Comparison of ENCODE assay signal across 9 cellular contexts in genomic region chr1:9127395-9128160, GRCh38. TPM values are rescaled to one million over a fixed set of nuclear protein-coding genes. Genes with fewer than 3 reads are reported as not detected.
A peak's percentile ranks its signal among the peaks of the same experiment; 100 is the strongest.
DNase-seq lines count a peak whose midpoint lies in the region; ATAC-seq and TF ChIP-seq lines count a peak whose summit lies in the region.
"Had no signal": no experiment of that assay in that cellular context is flagged by ENCODE, and none has a peak within 500 bp of the region (broad histone marks: within the 10 kb centered on the region; RNA-seq: fewer than 3 reads in every experiment).

No MANE protein-coding gene starts in this region.

- no peak overlapping the region for H3K27ac Mint-ChIP-seq in activated CD4-positive, alpha-beta memory T cell treated with anti-CD3 and anti-CD28 coated beads for 36 hours
- no peak overlapping the region for H3K27ac Mint-ChIP-seq in endothelial cell (ENCODE audit: unreplicated experiment)

- TF ChIP-seq CTCF in GM06990 (IDR thresholded peaks at IDR 0.05; ENCODE audit: insufficient read depth, low read length, poor library complexity, severe bottlenecking) = no peak
- no peak for TF ChIP-seq CTCF in endothelial cell (IDR thresholded peaks at IDR 0.05; ENCODE audit: unreplicated experiment)

- DNase-seq in GM06990 (ENCODE audit: extremely low read depth, insufficient read length) (no peak), left ventricle myocardium superior (peak; percentile 39), sciatic nerve (ENCODE audit: low spot score) (no peak), NCI-H1436 treated with DMSO at 0.1 percent for 48 hours (lab: John Stamatoyannopoulos, UW) (no peak), endothelial cell (ENCODE audit: low spot score) (no peak), NCI-H510A (lab: John Stamatoyannopoulos, UW) (no peak)
- DNase-seq in activated CD4-positive, alpha-beta memory T cell treated with anti-CD3 and anti-CD28 coated beads for 36 hours = no peak
- DNase-seq: NCI-H82 had no signal

- no peaks in the 10 kb centered on the region for H3K27me3 ChIP-seq in GM06990 (replicated peaks; ENCODE audit: control insufficient read depth, insufficient read depth, low read length)

- H3K4me3 ChIP-seq in GM06990 (replicated peaks; ENCODE audit: low read depth, low read length) = peak overlapping the region; percentile 61

- H3K4me1 Mint-ChIP-seq in activated CD4-positive, alpha-beta memory T cell treated with anti-CD3 and anti-CD28 coated beads for 36 hours (ENCODE audit: low read depth) = peaks cover 48% of the 10 kb centered on the region
- H3K4me1 Mint-ChIP-seq in endothelial cell (ENCODE audit: unreplicated experiment) = no peaks in the 10 kb centered on the region

- H3K36me3 ChIP-seq in GM06990 (ENCODE audit: control insufficient read depth, insufficient read depth, low read length) = no peaks in the 10 kb centered on the region

- no peaks in the 10 kb centered on the region for H3K27me3 Mint-ChIP-seq in activated CD4-positive, alpha-beta memory T cell treated with anti-CD3 and anti-CD28 coated beads for 36 hours
- peaks cover 11% of the 10 kb centered on the region for H3K27me3 Mint-ChIP-seq in endothelial cell (ENCODE audit: unreplicated experiment)

- CTCF ChIA-PET in activated CD4-positive, alpha-beta memory T cell treated with anti-CD3 and anti-CD28 coated beads for 36 hours (lab: Charles Lee) = interaction anchor here (1.2 kb wide), 1 partner anchor 53 kb away, joined by 4 read pairs; no protein-coding TSS in a partner anchor

- no peaks in the 10 kb centered on the region for H3K9me3 Mint-ChIP-seq in activated CD4-positive, alpha-beta memory T cell treated with anti-CD3 and anti-CD28 coated beads for 36 hours
- H3K9me3 Mint-ChIP-seq in endothelial cell (ENCODE audit: unreplicated experiment) = no peaks in the 10 kb centered on the region

- ATAC-seq in left ventricle myocardium superior = peak; percentile 8
- ATAC-seq in sciatic nerve = peak; percentile 6
- ATAC-seq in HG03354 (IDR thresholded peaks at IDR 0.05; ENCODE audit: poor library complexity, severe bottlenecking, unreplicated experiment) = no peak

- POLR2A ChIA-PET in activated CD4-positive, alpha-beta memory T cell treated with anti-CD3 and anti-CD28 coated beads for 36 hours (lab: Charles Lee) = no interaction called here

- H3K4me3 Mint-ChIP-seq in activated CD4-positive, alpha-beta memory T cell treated with anti-CD3 and anti-CD28 coated beads for 36 hours = peak overlapping the region; percentile 86
- no peak overlapping the region for H3K4me3 Mint-ChIP-seq in endothelial cell (ENCODE audit: unreplicated experiment)

- intact Hi-C loops in activated CD4-positive, alpha-beta memory T cell treated with anti-CD3 and anti-CD28 coated beads for 36 hours (cut with micrococcal nuclease) = loop anchor here (5.0 to 10.0 kb wide), 3 partner anchors 75 to 787 kb away; partner anchors contain the start of genes CTNNBIP1 and RERE
- intact Hi-C loops in left ventricle myocardium superior (cut with micrococcal nuclease) (no loop called here), sciatic nerve (cut with DNase I) (no loop called here)

- H3K36me3 Mint-ChIP-seq in activated CD4-positive, alpha-beta memory T cell treated with anti-CD3 and anti-CD28 coated beads for 36 hours = no peaks in the 10 kb centered on the region
- H3K36me3 Mint-ChIP-seq in endothelial cell (ENCODE audit: low read depth, unreplicated experiment) = no peaks in the 10 kb centered on the region

RNA-seq across cellular contexts. Expression of gene GPR157, which starts 1.3 kb away (rescaled TPM):
- 1 to 10 TPM; 3.5 to 3.9 TPM for total RNA-seq in activated CD4-positive, alpha-beta memory T cell treated with anti-CD3 and anti-CD28 coated beads for 36 hours
- total RNA-seq in left ventricle myocardium superior (42.2 TPM), sciatic nerve (8.6 TPM), endothelial cell (ENCODE audit: unreplicated experiment) (2.8 TPM)

RNA-seq across cellular contexts. Expression of gene SLC2A5, which starts 58.1 kb away (rescaled TPM):
- not detected for total RNA-seq in activated CD4-positive, alpha-beta memory T cell treated with anti-CD3 and anti-CD28 coated beads for 36 hours
- total RNA-seq in left ventricle myocardium superior (3.2 TPM), sciatic nerve (9.4 TPM), endothelial cell (ENCODE audit: unreplicated experiment) (not detected)
